In the genomic region with DNA sequence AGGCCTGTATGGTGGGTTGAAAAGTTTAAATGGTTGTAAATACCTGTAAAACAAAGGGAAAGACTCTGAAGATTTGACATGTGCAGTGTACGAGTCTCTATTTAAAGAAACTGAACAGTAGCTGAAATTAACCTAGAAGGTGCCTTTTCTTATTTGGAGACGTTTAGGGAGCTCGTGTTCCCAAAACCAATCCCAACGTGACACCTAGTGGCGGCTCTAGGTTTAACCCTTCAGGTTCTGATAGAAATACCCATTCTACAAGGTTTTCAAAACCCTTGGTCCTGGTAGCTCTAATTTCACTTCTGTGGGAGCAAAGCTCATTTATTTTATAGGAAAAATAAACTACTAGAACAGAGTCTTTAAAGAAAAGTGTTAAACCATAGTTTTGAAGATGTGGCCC, we compare ENCODE assay signal across 1 cellular context.
TF ChIP-seq lines count a peak whose summit lies in the region.

No MANE protein-coding gene starts in this region.

TF ChIP-seq in HCT116, 20 proteins besides CTCF, POLR2A, EP300 and RAD21 (continued from another document):
- TF ChIP-seq REST (IDR thresholded peaks at IDR 0.05; ENCODE audit: low read depth): no peak
- TF ChIP-seq TCF7L2 (IDR thresholded peaks at IDR 0.05; ENCODE audit: borderline replicate concordance, extremely low read depth, insufficient read depth, insufficient read length): no peak
- TF ChIP-seq CEBPB (IDR thresholded peaks at IDR 0.05; ENCODE audit: low read depth): no peak
- no peak for TF ChIP-seq ZNF274 (IDR thresholded peaks at IDR 0.05; ENCODE audit: low read depth, low read length)
- TF ChIP-seq ZBTB33 (IDR thresholded peaks at IDR 0.05; ENCODE audit: extremely low read depth, insufficient replicate concordance, low read length): no peak
- no peak for TF ChIP-seq JUND (IDR thresholded peaks at IDR 0.05)
- no peak for TF ChIP-seq FOSL1 (IDR thresholded peaks at IDR 0.05; ENCODE audit: low read depth)
- no peak for TF ChIP-seq EZH2 (IDR thresholded peaks at IDR 0.05)
- TF ChIP-seq MAX (IDR thresholded peaks at IDR 0.05): no peak
- no peak for TF ChIP-seq YY1 (IDR thresholded peaks at IDR 0.05; ENCODE audit: extremely low read depth, insufficient replicate concordance, low read depth, low read length)
- TF ChIP-seq SIN3A (IDR thresholded peaks at IDR 0.05; ENCODE audit: low read depth): no peak
- no peak for TF ChIP-seq SP1 (IDR thresholded peaks at IDR 0.05; ENCODE audit: low read depth)
- no peak for TF ChIP-seq ELF1 (IDR thresholded peaks at IDR 0.05; ENCODE audit: borderline replicate concordance, low read depth)
- no peak for TF ChIP-seq EGR1 (IDR thresholded peaks at IDR 0.05; ENCODE audit: low read depth)
- no peak for TF ChIP-seq ATF3 (IDR thresholded peaks at IDR 0.05)
